ENCODE assay signal across 10 cellular contexts in genomic region chr3:117278424-117279190, GRCh38.
DNase-seq lines count a peak whose midpoint lies in the region; ATAC-seq, FAIRE-seq and TF ChIP-seq lines count a peak whose summit lies in the region.
"Had no signal": no experiment of that assay in that cellular context is flagged by ENCODE, and none has a peak within 500 bp of the region (broad histone marks: within the 10 kb centered on the region; RNA-seq: fewer than 3 reads in every experiment).

No MANE protein-coding gene starts in this region.

- H3K4me3 Mint-ChIP-seq in type B pancreatic cell = peak overlapping the region; percentile 70

- H3K4me2 ChIP-seq in GM12878 (ENCODE audit: control insufficient read depth, insufficient read depth) = no peak overlapping the region

- no peak overlapping the region for H3K27ac ChIP-seq in GM12878 (ENCODE audit: control insufficient read depth, insufficient read depth)

- H3K9me3 Mint-ChIP-seq in type B pancreatic cell = no peaks in the 10 kb centered on the region
- peaks cover 14 to 18% of the 10 kb centered on the region in 2 donors for H3K9me3 Mint-ChIP-seq in activated naive CD4-positive, alpha-beta T cell treated with anti-CD3 and anti-CD28 coated beads, Interleukin-2, amount 50 U/mL, for 72 hours

- H4K20me1 ChIP-seq in GM12878 (ENCODE audit: control insufficient read depth, insufficient read depth) = no peaks in the 10 kb centered on the region

- no peak for TF ChIP-seq RAD21 in GM12878 (IDR thresholded peaks at IDR 0.05; ENCODE audit: insufficient read depth, low read depth, low read length)

- ATAC-seq in HG03135 (IDR thresholded peaks at IDR 0.05; ENCODE audit: unreplicated experiment) (peak; percentile 92), GM12878 (peak; percentile 100), GM21528 (IDR thresholded peaks at IDR 0.05; ENCODE audit: low FRiP score, unreplicated experiment) (no peak)
- ATAC-seq in activated naive CD4-positive, alpha-beta T cell treated with anti-CD3 and anti-CD28 coated beads, Interleukin-2, amount 50 U/mL, for 72 hours = no peak

- WGBS in GM12878 (ENCODE audit: insufficient coverage, insufficient replicate concordance, low lambda C conversion rate, missing lambda C conversion rate) = 31% methylated on average over 5 of the region's 5 CpGs

- no peaks in the 10 kb centered on the region; a peak in 1 of 4 replicates for H3K27me3 ChIP-seq in GM12878 (replicated peaks in 1 of 2; ENCODE audit: control insufficient read depth in 2 of 2, insufficient read depth in 2 of 2, low read length in 1 of 2)
- H3K27me3 ChIP-seq: Peyer's patch had no signal

- no peaks in the 10 kb centered on the region for H3K9me3 ChIP-seq in GM12878 (replicated peaks; ENCODE audit: control insufficient read depth, insufficient read depth, low read length)
- H3K9me3 ChIP-seq: Peyer's patch had no signal

- no peaks in the 10 kb centered on the region for H3K79me2 ChIP-seq in GM12878 (ENCODE audit: control insufficient read depth, insufficient read depth, low read length)

- intact Hi-C loops in GM12878 (cut with micrococcal nuclease; ENCODE audit: unreplicated experiment) = no loop called here

- FAIRE-seq in GM12878 (lab: Jason Lieb, UNC) = no peak
- FAIRE-seq: endometrium had no signal

- H3K4me3 ChIP-seq in GM12878 = no peak overlapping the region
- H3K4me3 ChIP-seq: Peyer's patch had no signal

- H3K9ac ChIP-seq in GM12878 (ENCODE audit: control insufficient read depth, insufficient read depth, low read length) = no peak overlapping the region

- in situ Hi-C loops in GM12878 (cut with MboI) = no loop called here

- no peaks in the 10 kb centered on the region for H3K4me1 ChIP-seq in GM12878 (ENCODE audit: control insufficient read depth, insufficient read depth, low read length)

- H3K36me3 ChIP-seq in GM12878 (ENCODE audit: control insufficient read depth in 2 of 2, insufficient read depth in 2 of 2, low read length in 1 of 2) = no peaks in the 10 kb centered on the region
- H3K36me3 ChIP-seq: Peyer's patch had no signal

- no peak overlapping the region for H2AFZ ChIP-seq in GM12878 (ENCODE audit: control insufficient read depth, low read depth, low read length)

- peak in 1 of 2 experiments; percentile 36; a peak in 1 of 4 replicates for TF ChIP-seq EP300 in GM12878 (IDR thresholded peaks at IDR 0.05; ENCODE audit: borderline replicate concordance in 1 of 2, control insufficient read depth in 1 of 2, low read depth in 2 of 2, low read length in 2 of 2)

- no peak for TF ChIP-seq POLR2A in GM12878 (IDR thresholded peaks at IDR 0.05; ENCODE audit: low read depth, low read length)

- BruUV-seq in GM12878 (replicated peaks; lab: Mats Ljungman, UMichigan) = no TSS peak

- POLR2A ChIA-PET in GM12878 (lab: Charles Lee) = no interaction called here

- TF ChIP-seq CTCF in GM12878 (IDR thresholded peaks at IDR 0.05 in 2 of 3, conservative IDR thresholded peaks at IDR 0.05 in 1 of 3; ENCODE audit: control insufficient read depth in 2 of 3, extremely low read depth in 1 of 3, insufficient read depth in 1 of 3, low read depth in 3 of 3, low read length in 3 of 3) (no peak), type B pancreatic cell (conservative IDR thresholded peaks at IDR 0.05) (no peak)

- peaks cover 9% of the 10 kb centered on the region for H3K4me1 Mint-ChIP-seq in type B pancreatic cell (ENCODE audit: unreplicated experiment)

- H3K36me3 Mint-ChIP-seq in type B pancreatic cell = no peaks in the 10 kb centered on the region
- H3K36me3 Mint-ChIP-seq in activated naive CD4-positive, alpha-beta T cell treated with anti-CD3 and anti-CD28 coated beads, Interleukin-2, amount 50 U/mL, for 72 hours = no peaks in the 10 kb centered on the region

- H3K27me3 Mint-ChIP-seq in type B pancreatic cell = no peaks in the 10 kb centered on the region

- CTCF ChIA-PET in GM12878 (lab: Yijun Ruan, JAX) = interaction anchor here (0.9 to 1.1 kb wide), 5 partner anchors 30 to 260 kb away, joined by 3 to 5 read pairs (median 4); no protein-coding TSS in a partner anchor

- RAD21 ChIA-PET in GM12878 (lab: Charles Lee; ENCODE audit: unreplicated experiment) = interaction anchor here (0.8 to 1.6 kb wide), 2 partner anchors 201 to 247 kb away, joined by 3 to 6 read pairs; no protein-coding TSS in a partner anchor

- peak; percentile 58 for DNase-seq in NCI-H2196 (lab: John Stamatoyannopoulos, UW; ENCODE audit: unreplicated experiment)
- DNase-seq in NCI-H2196 treated with DMSO at 0.1 percent for 48 hours (lab: John Stamatoyannopoulos, UW; ENCODE audit: unreplicated experiment) = no peak
- DNase-seq in GM12878 (ENCODE audit: low read depth, low spot score) = peak; percentile 30
- no peak for DNase-seq in type B pancreatic cell (ENCODE audit: extremely low spot score, unreplicated experiment)
- DNase-seq in activated naive CD4-positive, alpha-beta T cell treated with anti-CD3 and anti-CD28 coated beads, Interleukin-2, amount 50 U/mL, for 72 hours (ENCODE audit: low spot score in 2 of 2) = no peak
- DNase-seq in NCI-H2171 (lab: John Stamatoyannopoulos, UW) = no peak

- peak overlapping the region; percentile 79 for H3K27ac Mint-ChIP-seq in type B pancreatic cell
- H3K27ac Mint-ChIP-seq in activated naive CD4-positive, alpha-beta T cell treated with anti-CD3 and anti-CD28 coated beads, Interleukin-2, amount 50 U/mL, for 72 hours = no peak overlapping the region

- SMC1A ChIA-PET in GM12878 (lab: Charles Lee; ENCODE audit: uncharacterized antibody, unreplicated experiment) = interaction anchor here (0.6 to 1.9 kb wide), 8 partner anchors 10 to 186 kb away, joined by 3 to 7 read pairs (median 4); no protein-coding TSS in a partner anchor

TF ChIP-seq in GM12878, 131 proteins besides CTCF, POLR2A, EP300 and RAD21 (continues in another document):
- TF ChIP-seq HSF1 (IDR thresholded peaks at IDR 0.05; ENCODE audit: low read depth, low read length) = no peak
- no peak for TF ChIP-seq HDAC6 (IDR thresholded peaks at IDR 0.05; ENCODE audit: unreplicated experiment)
- no peak for TF ChIP-seq CHD1 (IDR thresholded peaks at IDR 0.05; ENCODE audit: low read depth, low read length)
- no peak for TF ChIP-seq SRF (IDR thresholded peaks at IDR 0.05; ENCODE audit: low read depth in 2 of 2, low read length in 2 of 2)
- peak; percentile 33; the same call in 1 of the 2 replicates for TF ChIP-seq RAD51 (IDR thresholded peaks at IDR 0.05)
- TF ChIP-seq MYB (IDR thresholded peaks at IDR 0.05; ENCODE audit: borderline replicate concordance, low read depth, low read length) = no peak
- peak; percentile 44 for TF ChIP-seq PKNOX1 (IDR thresholded peaks at IDR 0.05)
- peak; percentile 37; the same call in 1 of the 2 replicates for TF ChIP-seq NBN (IDR thresholded peaks at IDR 0.05)
- peak in 1 of 2 experiments; percentile 9; a peak in 1 of 4 replicates for TF ChIP-seq BHLHE40 (IDR thresholded peaks at IDR 0.05; ENCODE audit: borderline replicate concordance in 1 of 2, low read depth in 2 of 2, low read length in 1 of 2)
- no peak for TF ChIP-seq EGR1 (IDR thresholded peaks at IDR 0.05; ENCODE audit: borderline replicate concordance in 1 of 2, low read depth in 2 of 2, low read length in 2 of 2)
- no peak for TF ChIP-seq CEBPZ (IDR thresholded peaks at IDR 0.05; ENCODE audit: low read depth, low read length)

Comparison
In these comparisons a context has a peak if more than half of its experiments do, and no peak if none do; other contexts are left out.
1. DNase-seq: peak in NCI-H2196 (single experiment) and GM12878 (single experiment); none in NCI-H2196 treated with DMSO at 0.1 percent for 48 hours (single experiment), type B pancreatic cell (single experiment), activated naive CD4-positive, alpha-beta T cell treated with anti-CD3 and anti-CD28 coated beads, Interleukin-2, amount 50 U/mL, for 72 hours (0 of 2) and NCI-H2171 (single experiment).
2. ATAC-seq: peak in HG03135 (single experiment) and GM12878 (single experiment); none in GM21528 (single experiment) and activated naive CD4-positive, alpha-beta T cell treated with anti-CD3 and anti-CD28 coated beads, Interleukin-2, amount 50 U/mL, for 72 hours (0 of 2).